Comparison of ENCODE assay signal across 19 cellular contexts in genomic region chr9:29976981-29977380, GRCh38.
A peak's percentile ranks its signal among the peaks of the same experiment; 100 is the strongest.
DNase-seq lines count a peak whose midpoint lies in the region; ATAC-seq and TF ChIP-seq lines count a peak whose summit lies in the region.
"Had no signal": no experiment of that assay in that cellular context is flagged by ENCODE, and none has a peak within 500 bp of the region (broad histone marks: within the 10 kb centered on the region; RNA-seq: fewer than 3 reads in every experiment).

No MANE protein-coding gene starts in this region.

- in situ Hi-C loops in mammary epithelial cell (cut with MboI; ENCODE audit: low sequenced_read_pairs in 2 of 2) = no loop called here

- H3K4me3 Mint-ChIP-seq in GM23338 (no peak overlapping the region), neural progenitor cell (no peak overlapping the region)
- H3K4me3 Mint-ChIP-seq: B cell; CD4-positive, alpha-beta T cell; CD8-positive, alpha-beta T cell had no signal

- no peaks in the 10 kb centered on the region for H3K9me3 Mint-ChIP-seq in GM23338
- peaks cover 2% of the 10 kb centered on the region for H3K9me3 Mint-ChIP-seq in neural progenitor cell
- H3K9me3 Mint-ChIP-seq: CD4-positive, alpha-beta T cell; CD8-positive, alpha-beta T cell had no signal

- ATAC-seq in GM23338 = no peak
- ATAC-seq: CD8-positive, alpha-beta T cell had no signal

- no peak overlapping the region for H3K4me2 ChIP-seq in GM23338
- no peak overlapping the region for H3K4me2 ChIP-seq in neural progenitor cell
- H3K4me2 ChIP-seq in hepatocyte = no peak overlapping the region
- no peak overlapping the region for H3K4me2 ChIP-seq in mammary epithelial cell (ENCODE audit: insufficient read depth, low read depth, low read length)
- H3K4me2 ChIP-seq: BLaER1 treated with 17β-estradiol and CSF1 and Interleukin-3, amounts not matched to agents 10 nM and 100 nM had no signal

- H4K20me1 ChIP-seq in GM23338 (replicated peaks; ENCODE audit: insufficient read depth) (no peaks in the 10 kb centered on the region), neural progenitor cell (ENCODE audit: low read depth) (no peaks in the 10 kb centered on the region), hepatocyte (ENCODE audit: insufficient read depth, poor library complexity, severe bottlenecking) (no peaks in the 10 kb centered on the region), mammary epithelial cell (ENCODE audit: insufficient read depth, low read length) (no peaks in the 10 kb centered on the region)
- H4K20me1 ChIP-seq: BLaER1 treated with 17β-estradiol and CSF1 and Interleukin-3, amounts not matched to agents 10 nM and 100 nM had no signal

- peak; percentile 6 for DNase-seq in GM23338 (ENCODE audit: low spot score)
- DNase-seq in NCI-H82 (lab: John Stamatoyannopoulos, UW) = peak; percentile 81
- peak; percentile 63 for DNase-seq in SK-N-MC (ENCODE audit: low read depth, low spot score)
- DNase-seq in neural progenitor cell (ENCODE audit: low spot score) = peak; percentile 43
- DNase-seq in hepatocyte (ENCODE audit: low spot score) = no peak
- DNase-seq in central memory CD4-positive, alpha-beta T cell = no peak
- no peak for DNase-seq in mammary epithelial cell
- no peak for DNase-seq in H7
- DNase-seq: 8988T; AML-193; Caco-2; Calu3; CD4-positive, alpha-beta T cell; CD8-positive, alpha-beta T cell; DMS79 treated with DMSO at 0.1 percent for 48 hours; GF-D8 had no signal

- no peak overlapping the region for H3K9ac ChIP-seq in SK-N-MC (ENCODE audit: insufficient read length)
- H3K9ac ChIP-seq in neural progenitor cell = no peak overlapping the region
- no peak overlapping the region for H3K9ac ChIP-seq in mammary epithelial cell (ENCODE audit: insufficient read depth, low read length)
- H3K9ac ChIP-seq: BLaER1 treated with 17β-estradiol and CSF1 and Interleukin-3, amounts not matched to agents 10 nM and 100 nM had no signal

- H3K27ac Mint-ChIP-seq in GM23338 = no peak overlapping the region
- peak overlapping the region; percentile 12 for H3K27ac Mint-ChIP-seq in neural progenitor cell
- H3K27ac Mint-ChIP-seq: B cell; CD4-positive, alpha-beta T cell; CD8-positive, alpha-beta T cell had no signal

- H3K9me3 ChIP-seq in SK-N-MC (ENCODE audit: low read depth, low read length) (no peaks in the 10 kb centered on the region), neural progenitor cell (ENCODE audit: low read depth) (no peaks in the 10 kb centered on the region), hepatocyte (ENCODE audit: low read depth) (no peaks in the 10 kb centered on the region), mammary epithelial cell (replicated peaks; ENCODE audit: insufficient read depth, low read length) (no peaks in the 10 kb centered on the region)
- H3K9me3 ChIP-seq: BLaER1 treated with 17β-estradiol and CSF1 and Interleukin-3, amounts not matched to agents 10 nM and 100 nM; Caco-2 had no signal

- 68% methylated on average over 4 of the region's 4 CpGs for WGBS in hepatocyte (ENCODE audit: low lambda C conversion rate, missing lambda C conversion rate)
- 59% methylated on average over 4 of the region's 4 CpGs for WGBS in mammary epithelial cell (ENCODE audit: low coverage, missing lambda C conversion rate)

- H3K27me3 ChIP-seq in GM23338 (ENCODE audit: insufficient read depth) (no peaks in the 10 kb centered on the region), neural progenitor cell (no peaks in the 10 kb centered on the region), hepatocyte (no peaks in the 10 kb centered on the region), mammary epithelial cell (ENCODE audit: insufficient read depth, low read length) (no peaks in the 10 kb centered on the region), H7 (ENCODE audit: control insufficient read depth, insufficient read depth, low read length) (no peaks in the 10 kb centered on the region)
- H3K27me3 ChIP-seq: BLaER1 treated with 17β-estradiol and CSF1 and Interleukin-3, amounts not matched to agents 10 nM and 100 nM had no signal

- H3K27me3 Mint-ChIP-seq in GM23338 (ENCODE audit: insufficient read depth, low read depth, poor library complexity) (no peaks in the 10 kb centered on the region), neural progenitor cell (ENCODE audit: insufficient read depth, low read depth) (no peaks in the 10 kb centered on the region)
- H3K27me3 Mint-ChIP-seq: B cell; CD4-positive, alpha-beta T cell had no signal

- dilution Hi-C loops in mammary epithelial cell (cut with HindIII; ENCODE audit: low sequenced_read_pairs) = no loop called here

- H3K27ac ChIP-seq in GM23338 (ENCODE audit: low read depth) = no peak overlapping the region
- H3K27ac ChIP-seq in SK-N-MC = 0 out of 2 replicates have a peak overlapping the region, but pooled peaks have one; percentile 23
- H3K27ac ChIP-seq in neural progenitor cell = no peak overlapping the region
- no peak overlapping the region for H3K27ac ChIP-seq in hepatocyte
- no peak overlapping the region for H3K27ac ChIP-seq in mammary epithelial cell (ENCODE audit: insufficient read depth, low read depth, low read length)
- H3K27ac ChIP-seq: BLaER1 treated with 17β-estradiol and CSF1 and Interleukin-3, amounts not matched to agents 10 nM and 100 nM; C4-2B had no signal

- no peaks in the 10 kb centered on the region for H3K36me3 Mint-ChIP-seq in GM23338 (ENCODE audit: low read depth)
- H3K36me3 Mint-ChIP-seq in neural progenitor cell = no peaks in the 10 kb centered on the region
- H3K36me3 Mint-ChIP-seq: CD8-positive, alpha-beta T cell had no signal

- CTCF ChIA-PET in mammary epithelial cell (lab: Charles Lee; ENCODE audit: low non-redundant PET) = no interaction called here

- H3K4me1 ChIP-seq in GM23338 (ENCODE audit: insufficient read depth) = no peaks in the 10 kb centered on the region
- no peaks in the 10 kb centered on the region for H3K4me1 ChIP-seq in neural progenitor cell
- H3K4me1 ChIP-seq in hepatocyte (ENCODE audit: insufficient read depth) = no peaks in the 10 kb centered on the region
- no peaks in the 10 kb centered on the region for H3K4me1 ChIP-seq in mammary epithelial cell (ENCODE audit: insufficient read depth, low read length)
- H3K4me1 ChIP-seq: BLaER1 treated with 17β-estradiol and CSF1 and Interleukin-3, amounts not matched to agents 10 nM and 100 nM; Caco-2 had no signal

- no TSS peak for BruUV-seq in mammary epithelial cell (replicated peaks; lab: Mats Ljungman, UMichigan)

- H3K4me3 ChIP-seq in GM23338 (no peak overlapping the region), SK-N-MC (no peak overlapping the region), neural progenitor cell (no peak overlapping the region), hepatocyte (no peak overlapping the region), mammary epithelial cell (replicated peaks in 1 of 3; ENCODE audit: insufficient read depth in 1 of 3, low read depth in 2 of 3, low read length in 3 of 3) (no peak overlapping the region), H7 (ENCODE audit: insufficient read depth, low read depth, low read length) (no peak overlapping the region)
- H3K4me3 ChIP-seq: BLaER1 treated with 17β-estradiol and CSF1 and Interleukin-3, amounts not matched to agents 10 nM and 100 nM had no signal

- H3K79me2 ChIP-seq in GM23338 (replicated peaks; ENCODE audit: insufficient read depth) (no peaks in the 10 kb centered on the region), neural progenitor cell (ENCODE audit: low read depth) (no peaks in the 10 kb centered on the region), hepatocyte (no peaks in the 10 kb centered on the region), mammary epithelial cell (ENCODE audit: insufficient read depth, low read length) (no peaks in the 10 kb centered on the region)

- H3K4me1 Mint-ChIP-seq in GM23338 = no peaks in the 10 kb centered on the region
- peaks cover 4% of the 10 kb centered on the region for H3K4me1 Mint-ChIP-seq in neural progenitor cell
- H3K4me1 Mint-ChIP-seq: B cell had no signal

- TF ChIP-seq CTCF in GM23338 (conservative IDR thresholded peaks at IDR 0.05; ENCODE audit: low read depth in 2 of 2) (no peak), neural progenitor cell (IDR thresholded peaks at IDR 0.05) (no peak), hepatocyte (IDR thresholded peaks at IDR 0.05; ENCODE audit: poor library complexity) (no peak), mammary epithelial cell (conservative IDR thresholded peaks at IDR 0.05 in 1 of 2, IDR thresholded peaks at IDR 0.05 in 1 of 2; ENCODE audit: extremely low read depth in 1 of 2, insufficient read depth in 1 of 2, low read depth in 1 of 2, low read length in 2 of 2) (no peak)

- peak overlapping the region; percentile 79; the same call in 1 of the 2 replicates for H2AFZ ChIP-seq in GM23338
- H2AFZ ChIP-seq in neural progenitor cell (replicated peaks) = no peak overlapping the region
- no peak overlapping the region for H2AFZ ChIP-seq in hepatocyte
- no peak overlapping the region for H2AFZ ChIP-seq in mammary epithelial cell (ENCODE audit: low read depth, low read length)

- H3K36me3 ChIP-seq in GM23338 (ENCODE audit: insufficient read depth) = no peaks in the 10 kb centered on the region
- H3K36me3 ChIP-seq in SK-N-MC (ENCODE audit: insufficient read depth, low read length) = no peaks in the 10 kb centered on the region
- H3K36me3 ChIP-seq in neural progenitor cell = no peaks in the 10 kb centered on the region
- H3K36me3 ChIP-seq in hepatocyte (replicated peaks; ENCODE audit: insufficient read depth, low read depth) = no peaks in the 10 kb centered on the region
- H3K36me3 ChIP-seq in mammary epithelial cell (ENCODE audit: insufficient read depth, low read length) = no peaks in the 10 kb centered on the region
- H3K36me3 ChIP-seq in H7 (replicated peaks; ENCODE audit: control insufficient read depth, insufficient read depth, low read length) = no peaks in the 10 kb centered on the region
- H3K36me3 ChIP-seq: BLaER1 treated with 17β-estradiol and CSF1 and Interleukin-3, amounts not matched to agents 10 nM and 100 nM had no signal

- H3F3A ChIP-seq in GM23338 (replicated peaks; ENCODE audit: low read depth) (no peaks in the 10 kb centered on the region), neural progenitor cell (ENCODE audit: low read depth) (no peaks in the 10 kb centered on the region)

- intact Hi-C loops in mammary epithelial cell (cut with micrococcal nuclease) = no loop called here

- no peaks in the 10 kb centered on the region for H3K9me2 ChIP-seq in GM23338 (ENCODE audit: insufficient read depth)
- no peaks in the 10 kb centered on the region for H3K9me2 ChIP-seq in hepatocyte (replicated peaks; ENCODE audit: insufficient read depth)

TF ChIP-seq in GM23338, 12 proteins besides CTCF, POLR2A, EP300 and RAD21 (continues in another document):
- no peak for TF ChIP-seq CREB1 (CRISPR knock-in tag; IDR thresholded peaks at IDR 0.05; ENCODE audit: low read depth)
- no peak for TF ChIP-seq STAT1 (IDR thresholded peaks at IDR 0.05; ENCODE audit: unreplicated experiment)
- no peak for TF ChIP-seq ZNF331 (CRISPR knock-in tag; IDR thresholded peaks at IDR 0.05; ENCODE audit: low read depth)
- TF ChIP-seq NANOG (IDR thresholded peaks at IDR 0.05; ENCODE audit: borderline replicate concordance) = no peak

Comparison
In these comparisons a context has a peak if more than half of its experiments do, and no peak if none do; other contexts are left out.
1. DNase-seq: peak in GM23338 (single experiment), NCI-H82 (single experiment), SK-N-MC (single experiment) and neural progenitor cell (single experiment); none in hepatocyte (single experiment), central memory CD4-positive, alpha-beta T cell (single experiment), mammary epithelial cell (single experiment) and H7 (single experiment).